In genomic region chr20:62305765-62306431, GRCh38 we compare ENCODE assay signal across 11 cellular contexts. TPM values are rescaled to one million over a fixed set of nuclear protein-coding genes. Genes with fewer than 3 reads are reported as not detected.
DNase-seq lines count a peak whose midpoint lies in the region; ATAC-seq and TF ChIP-seq lines count a peak whose summit lies in the region.
"Had no signal": no experiment of that assay in that cellular context is flagged by ENCODE, and none has a peak within 500 bp of the region (broad histone marks: within the 10 kb centered on the region; RNA-seq: fewer than 3 reads in every experiment).

No MANE protein-coding gene starts in this region.

- no peak overlapping the region for H2BK5ac ChIP-seq in IMR-90 (ENCODE audit: low read depth, low read length, poor library complexity, severe bottlenecking)

- ATAC-seq in IMR-90 (ENCODE audit: low read depth), result no peak
- ATAC-seq: left ventricle myocardium superior had no signal

- H3K36me3 ChIP-seq in IMR-90 (ENCODE audit: control insufficient read depth, insufficient read depth, low read length), result peaks cover 60% of the 10 kb centered on the region
- peaks cover 12% of the 10 kb centered on the region for H3K36me3 ChIP-seq in mammary epithelial cell (ENCODE audit: insufficient read depth, low read length)
- no peaks in the 10 kb centered on the region for H3K36me3 ChIP-seq in neural progenitor cell

- H4K5ac ChIP-seq in IMR-90 (ENCODE audit: low read depth, low read length), result no peak overlapping the region

- peaks cover 25% of the 10 kb centered on the region for H3K36me3 Mint-ChIP-seq in activated CD4-positive, alpha-beta T cell treated with anti-CD3 and anti-CD28 coated beads, Interleukin-2, amount 10 ng/mL, durations not matched to agents 24 days and 14 days (ENCODE audit: low read depth)
- H3K36me3 Mint-ChIP-seq in neural progenitor cell, result peaks cover 9% of the 10 kb centered on the region

- H3K9ac ChIP-seq in IMR-90 (ENCODE audit: low read depth, low read length) (no peak overlapping the region), mammary epithelial cell (ENCODE audit: insufficient read depth, low read length) (no peak overlapping the region), neural progenitor cell (no peak overlapping the region)

- H3K4me1 ChIP-seq in IMR-90 (ENCODE audit: control insufficient read depth, insufficient read depth, low read length), result peaks cover 12% of the 10 kb centered on the region
- H3K4me1 ChIP-seq in mammary epithelial cell (ENCODE audit: insufficient read depth, low read length), result peaks cover 35% of the 10 kb centered on the region
- H3K4me1 ChIP-seq in neural progenitor cell, result peaks cover 7% of the 10 kb centered on the region

- no peak overlapping the region for H2BK120ac ChIP-seq in IMR-90 (ENCODE audit: low read depth, low read length)

- H3K14ac ChIP-seq in IMR-90 (replicated peaks; ENCODE audit: low read depth, low read length), result no peak overlapping the region

- peaks cover 24% of the 10 kb centered on the region for H3F3A ChIP-seq in neural progenitor cell (ENCODE audit: low read depth)

- H3K27me3 Mint-ChIP-seq in activated CD4-positive, alpha-beta T cell treated with anti-CD3 and anti-CD28 coated beads, Interleukin-2, amount 10 ng/mL, durations not matched to agents 24 days and 14 days, result no peaks in the 10 kb centered on the region
- H3K27me3 Mint-ChIP-seq in neural progenitor cell (ENCODE audit: insufficient read depth, low read depth), result peaks cover 2% of the 10 kb centered on the region

- H3K79me1 ChIP-seq in IMR-90 (ENCODE audit: low read depth in 1 of 2, low read length in 2 of 2), result peaks cover 0 to 34% of the 10 kb centered on the region in 2 experiments; a peak in 1 of 4 replicates

- H3K4me3 ChIP-seq in IMR-90 (ENCODE audit: insufficient read depth, low read depth, low read length) (no peak overlapping the region), mammary epithelial cell (replicated peaks in 1 of 3; ENCODE audit: insufficient read depth in 1 of 3, low read depth in 2 of 3, low read length in 3 of 3) (peak overlapping the region in 1 of 3 experiments; percentile 8), neural progenitor cell (no peak overlapping the region)

- H3K4me3 Mint-ChIP-seq in activated CD4-positive, alpha-beta T cell treated with anti-CD3 and anti-CD28 coated beads, Interleukin-2, amount 10 ng/mL, durations not matched to agents 24 days and 14 days, result peak overlapping the region; percentile 61
- H3K4me3 Mint-ChIP-seq in neural progenitor cell, result peak overlapping the region; percentile 65

- no peak for TF ChIP-seq POLR2A in IMR-90 (IDR thresholded peaks at IDR 0.05; ENCODE audit: low read depth, low read length)

- WGBS in IMR-90 (ENCODE audit: extremely low coverage in 2 of 2, insufficient read length in 1 of 2), 2 experiments, result 94% methylated on average over 10 of the region's 33 CpGs; no CpG with 5 or more reads in 1 of the 2 experiments
- WGBS in mammary epithelial cell (ENCODE audit: low coverage, missing lambda C conversion rate), result 61% methylated on average over 15 of the region's 33 CpGs

- H4K8ac ChIP-seq in IMR-90 (ENCODE audit: low read depth in 2 of 2, low read length in 2 of 2), result no peak overlapping the region; a peak in 1 of 4 replicates

- H3K56ac ChIP-seq in IMR-90 (ENCODE audit: extremely low read depth, insufficient read depth, low read length), result no peak overlapping the region

- H2BK20ac ChIP-seq in IMR-90 (ENCODE audit: low read depth, low read length), result no peak overlapping the region

- no peak overlapping the region for H2AK9ac ChIP-seq in IMR-90 (replicated peaks; ENCODE audit: low read depth, low read length, poor library complexity)

- TF ChIP-seq CTCF in IMR-90 (conservative IDR thresholded peaks at IDR 0.05; ENCODE audit: low read depth, low read length), result no peak
- TF ChIP-seq CTCF in mammary epithelial cell (conservative IDR thresholded peaks at IDR 0.05 in 1 of 2, IDR thresholded peaks at IDR 0.05 in 1 of 2; ENCODE audit: extremely low read depth in 1 of 2, insufficient read depth in 1 of 2, low read depth in 1 of 2, low read length in 2 of 2), result no peak
- no peak for TF ChIP-seq CTCF in neural progenitor cell (IDR thresholded peaks at IDR 0.05)

- dilution Hi-C loops in IMR-90 (cut with HindIII; ENCODE audit: low sequenced_read_pairs, unreplicated experiment) (no loop called here), mammary epithelial cell (cut with HindIII; ENCODE audit: low sequenced_read_pairs) (no loop called here)

- H3K4me1 Mint-ChIP-seq in activated CD4-positive, alpha-beta T cell treated with anti-CD3 and anti-CD28 coated beads, Interleukin-2, amount 10 ng/mL, durations not matched to agents 24 days and 14 days, result peaks cover 20% of the 10 kb centered on the region
- H3K4me1 Mint-ChIP-seq in neural progenitor cell, result peaks cover 13% of the 10 kb centered on the region

- BruUV-seq in IMR-90 (replicated peaks; lab: Mats Ljungman, UMichigan), result no TSS peak
- BruUV-seq in mammary epithelial cell (replicated peaks; lab: Mats Ljungman, UMichigan), result no TSS peak

- H4K20me1 ChIP-seq in IMR-90 (ENCODE audit: insufficient read depth, low read length) (peaks cover 41% of the 10 kb centered on the region), mammary epithelial cell (ENCODE audit: insufficient read depth, low read length) (peaks cover 19% of the 10 kb centered on the region), neural progenitor cell (ENCODE audit: low read depth) (peaks cover 28% of the 10 kb centered on the region)

- no peaks in the 10 kb centered on the region for H3K9me3 ChIP-seq in IMR-90 (ENCODE audit: control insufficient read depth, insufficient read depth, low read length)
- no peaks in the 10 kb centered on the region for H3K9me3 ChIP-seq in mammary epithelial cell (replicated peaks; ENCODE audit: insufficient read depth, low read length)
- no peaks in the 10 kb centered on the region for H3K9me3 ChIP-seq in neural progenitor cell (ENCODE audit: low read depth)

- H3K4ac ChIP-seq in IMR-90 (ENCODE audit: low read depth, low read length), result no peak overlapping the region

- H3K79me2 ChIP-seq in mammary epithelial cell (ENCODE audit: insufficient read depth, low read length) (peaks cover 54% of the 10 kb centered on the region), neural progenitor cell (ENCODE audit: low read depth) (peaks cover 32% of the 10 kb centered on the region)

- peak overlapping the region; percentile 64; the same call in 1 of the 2 replicates for H3K23ac ChIP-seq in IMR-90 (ENCODE audit: low read depth, low read length)

- H2AFZ ChIP-seq in IMR-90 (replicated peaks; ENCODE audit: low read length, poor library complexity) (no peak overlapping the region), mammary epithelial cell (ENCODE audit: low read depth, low read length) (no peak overlapping the region), neural progenitor cell (replicated peaks) (no peak overlapping the region)

- no peak for TF ChIP-seq RAD21 in IMR-90 (IDR thresholded peaks at IDR 0.05; ENCODE audit: low read length)

- POLR2A ChIA-PET in IMR-90 (lab: Charles Lee; ENCODE audit: unreplicated experiment), result no interaction called here

- H3K9me1 ChIP-seq in IMR-90 (ENCODE audit: insufficient read depth, low read length), result 0 out of 2 replicates have a peak, but pooled peaks cover 6% of the 10 kb centered on the region

- H2BK15ac ChIP-seq in IMR-90 (ENCODE audit: low read depth, low read length), result no peak overlapping the region

- H3K27ac ChIP-seq in IMR-90 (ENCODE audit: insufficient read depth, low read length) (no peak overlapping the region), mammary epithelial cell (ENCODE audit: insufficient read depth, low read depth, low read length) (no peak overlapping the region), neural progenitor cell (no peak overlapping the region)

- DNase-seq in activated CD4-positive, alpha-beta T cell treated with anti-CD3 and anti-CD28 coated beads, Interleukin-2, amount 10 ng/mL, durations not matched to agents 24 days and 14 days, result no peak
- DNase-seq in activated CD4-positive, alpha-beta T cell treated with anti-CD3 and anti-CD28 coated beads, Interleukin-2, amount 50 U/mL, for 48 hours, result no peak
- no peak for DNase-seq in IMR-90
- peak; percentile 54 for DNase-seq in mammary epithelial cell
- DNase-seq in neural progenitor cell (ENCODE audit: low spot score), result no peak
- no peak for DNase-seq in RPMI8226
- no peak for DNase-seq in central memory CD4-positive, alpha-beta T cell
- no peak for DNase-seq in NCI-H2107 (lab: John Stamatoyannopoulos, UW)
- DNase-seq: left ventricle myocardium superior; NCI-H510A treated with DMSO at 0.1 percent for 48 hours; stimulated activated naive CD4-positive, alpha-beta T cell treated with Interleukin-2 at 50 U/mL for 16 hours had no signal

- CTCF ChIA-PET in IMR-90 (lab: Yijun Ruan, JAX), result interaction anchor here (1.1 to 1.2 kb wide), 2 partner anchors 63 to 69 kb away, joined by 3 to 4 read pairs; no protein-coding TSS in a partner anchor
- CTCF ChIA-PET in mammary epithelial cell (lab: Charles Lee; ENCODE audit: low non-redundant PET), result no interaction called here

- in situ Hi-C loops in IMR-90 (cut with MboI; ENCODE audit: low sequenced_read_pairs) (loop anchor here (5.0 kb wide), 1 partner anchor 76 kb away; no protein-coding TSS in a partner anchor), mammary epithelial cell (cut with MboI; ENCODE audit: low sequenced_read_pairs in 2 of 2) (loop anchor here (5.0 kb wide), 1 partner anchor 76 kb away; no protein-coding TSS in a partner anchor)

- H3K4me2 ChIP-seq in IMR-90 (ENCODE audit: low read depth, low read length) (no peak overlapping the region), mammary epithelial cell (ENCODE audit: insufficient read depth, low read depth, low read length) (peak overlapping the region; percentile 99), neural progenitor cell (no peak overlapping the region)

- no peak overlapping the region for H3K27ac Mint-ChIP-seq in activated CD4-positive, alpha-beta T cell treated with anti-CD3 and anti-CD28 coated beads, Interleukin-2, amount 10 ng/mL, durations not matched to agents 24 days and 14 days
- no peak overlapping the region for H3K27ac Mint-ChIP-seq in neural progenitor cell

- no peak overlapping the region for H4K91ac ChIP-seq in IMR-90 (ENCODE audit: insufficient read depth, low read depth, low read length)

- no peak overlapping the region for H3K18ac ChIP-seq in IMR-90 (ENCODE audit: low read depth, low read length)

- intact Hi-C loops in activated CD4-positive, alpha-beta T cell treated with anti-CD3 and anti-CD28 coated beads, Interleukin-2, amount 10 ng/mL, durations not matched to agents 24 days and 14 days (cut with micrococcal nuclease), result no loop called here
- intact Hi-C loops in IMR-90 (cut with micrococcal nuclease) (loop anchor here (10.0 kb wide), 1 partner anchor 189 kb away; no protein-coding TSS in a partner anchor), mammary epithelial cell (cut with micrococcal nuclease) (no loop called here)

- H3K27me3 ChIP-seq in IMR-90 (ENCODE audit: control insufficient read depth, insufficient read depth, low read length), result no peaks in the 10 kb centered on the region
- H3K27me3 ChIP-seq in mammary epithelial cell (ENCODE audit: insufficient read depth, low read length), result no peaks in the 10 kb centered on the region
- no peaks in the 10 kb centered on the region for H3K27me3 ChIP-seq in neural progenitor cell

- no peaks in the 10 kb centered on the region for H3K9me3 Mint-ChIP-seq in activated CD4-positive, alpha-beta T cell treated with anti-CD3 and anti-CD28 coated beads, Interleukin-2, amount 10 ng/mL, durations not matched to agents 24 days and 14 days
- H3K9me3 Mint-ChIP-seq in neural progenitor cell, result no peaks in the 10 kb centered on the region

- H2AK5ac ChIP-seq in IMR-90 (ENCODE audit: low read depth, low read length), result no peak overlapping the region

RNA-seq across cellular contexts. Expression of gene ADRM1, which starts 3.1 kb away (rescaled TPM):
- 179 and 183 TPM in 2 replicates for total RNA-seq in activated CD4-positive, alpha-beta T cell treated with anti-CD3 and anti-CD28 coated beads, Interleukin-2, amount 10 ng/mL, durations not matched to agents 24 days and 14 days
- total RNA-seq in IMR-90 (2012; rRNA removed), result 96.9 and 103 TPM in 2 replicates
- polyA plus RNA-seq in IMR-90 (2012; rRNA removed), result 149 and 188 TPM in 2 replicates
- polyA plus RNA-seq in IMR-90 (2012; cell fraction: cytosol; rRNA removed), result 188 and 201 TPM in 2 replicates
- 76.7 and 165 TPM in 2 replicates for polyA plus RNA-seq in IMR-90 (2012; cell fraction: nucleus; rRNA removed; ENCODE audit: low replicate concordance)
- total RNA-seq in mammary epithelial cell, result 100 to 1,000 TPM; 139 to 140 TPM
- polyA plus RNA-seq in mammary epithelial cell, result 133 TPM
- polyA minus RNA-seq in mammary epithelial cell, result 64.7 TPM
- 52.3 and 96.3 TPM in 2 replicates for total RNA-seq in neural progenitor cell (ENCODE audit: low replicate concordance)
